23 cellular contexts compared by ENCODE assay signal in genomic region chr15:82828064-82828463, GRCh38. TPM values are rescaled to one million over a fixed set of nuclear protein-coding genes. Genes with fewer than 3 reads are reported as not detected.
DNase-seq lines count a peak whose midpoint lies in the region; ATAC-seq and TF ChIP-seq lines count a peak whose summit lies in the region.
"Had no signal": no experiment of that assay in that cellular context is flagged by ENCODE, and none has a peak within 500 bp of the region (broad histone marks: within the 10 kb centered on the region; RNA-seq: fewer than 3 reads in every experiment).

No MANE protein-coding gene starts in this region.

- H3K27ac Mint-ChIP-seq in activated T-cell treated with anti-CD3 and anti-CD28 coated beads, Interleukin-2, amount 50 U/mL, for 72 hours, result no peak overlapping the region
- peak overlapping the region; percentile 22 for H3K27ac Mint-ChIP-seq in type B pancreatic cell
- H3K27ac Mint-ChIP-seq: activated CD8-positive, alpha-beta T cell treated with anti-CD3 and anti-CD28 coated beads, Interleukin-2, amount 10 ng/mL, durations not matched to agents 7 days and 5 days; activated T-helper 2 cell treated with anti-CD3 and anti-CD28 coated beads, Interferon-gamma antibody, Interleukin-2, Interleukin-4, amounts not matched to agents 10 μg/mL and 5 μg/mL and 100 μg/mL, durations not matched to agents 14 hours and 24 hours and 36 hours; stimulated activated naive CD8-positive, alpha-beta T cell treated with anti-CD3 and anti-CD28 coated beads, Interleukin-15, Interleukin-2, amounts not matched to agents 100 ng/mL and 50 ng/mL, for 24 hours had no signal

- TF ChIP-seq CTCF in type B pancreatic cell (conservative IDR thresholded peaks at IDR 0.05), result no peak

- intact Hi-C loops in left colon (cut with DNase I, micrococcal nuclease), result no loop called here

- H3K36me3 Mint-ChIP-seq in activated T-cell treated with anti-CD3 and anti-CD28 coated beads, Interleukin-2, amount 50 U/mL, for 72 hours (ENCODE audit: insufficient read depth in 2 of 2), result peaks cover 17 to 43% of the 10 kb centered on the region in 2 donors
- H3K36me3 Mint-ChIP-seq in type B pancreatic cell, result peaks cover 40% of the 10 kb centered on the region

- H3K4me3 Mint-ChIP-seq in activated T-cell treated with anti-CD3 and anti-CD28 coated beads, Interleukin-2, amount 50 U/mL, for 72 hours, result no peak overlapping the region
- H3K4me3 Mint-ChIP-seq in type B pancreatic cell, result no peak overlapping the region
- H3K4me3 Mint-ChIP-seq: activated CD8-positive, alpha-beta T cell treated with anti-CD3 and anti-CD28 coated beads, Interleukin-2, amount 10 ng/mL, durations not matched to agents 7 days and 5 days; neural crest cell; stimulated activated naive CD8-positive, alpha-beta T cell treated with anti-CD3 and anti-CD28 coated beads, Interleukin-15, Interleukin-2, amounts not matched to agents 100 ng/mL and 50 ng/mL, for 24 hours had no signal

- peak; percentile 50 to 56 for ATAC-seq in activated T-cell treated with anti-CD3 and anti-CD28 coated beads, Interleukin-2, amount 50 U/mL, for 72 hours (replicated peaks in 1 of 2)
- peak; percentile 31 for ATAC-seq in left colon
- ATAC-seq: activated CD8-positive, alpha-beta T cell treated with anti-CD3 and anti-CD28 coated beads, Interleukin-2, amount 10 ng/mL, durations not matched to agents 7 days and 5 days; Right ventricle myocardium inferior; upper lobe of right lung had no signal

- H3K27me3 Mint-ChIP-seq in activated T-cell treated with anti-CD3 and anti-CD28 coated beads, Interleukin-2, amount 50 U/mL, for 72 hours (ENCODE audit: low read depth), result no peaks in the 10 kb centered on the region
- H3K27me3 Mint-ChIP-seq in type B pancreatic cell, result no peaks in the 10 kb centered on the region
- H3K27me3 Mint-ChIP-seq: stimulated activated naive CD8-positive, alpha-beta T cell treated with anti-CD3 and anti-CD28 coated beads, Interleukin-15, Interleukin-2, amounts not matched to agents 100 ng/mL and 50 ng/mL, for 24 hours had no signal

- DNase-seq in activated T-cell treated with anti-CD3 and anti-CD28 coated beads, Interleukin-2, amount 50 U/mL, for 72 hours, result no peak
- no peak for DNase-seq in activated T-cell treated with anti-CD3 and anti-CD28 coated beads, Interleukin-2, amount 50 U/mL, for 48 hours
- DNase-seq in amniotic epithelial cell (ENCODE audit: low read depth) (peak; percentile 68), left colon (no peak), type B pancreatic cell (ENCODE audit: extremely low spot score, unreplicated experiment) (no peak), NCI-H1694 treated with DMSO at 0.1 percent for 48 hours (lab: John Stamatoyannopoulos, UW) (no peak), NCI-H1417 treated with DMSO at 0.1 percent for 48 hours (lab: John Stamatoyannopoulos, UW) (no peak), mesenteric fat pad (ENCODE audit: low spot score) (no peak)
- DNase-seq: activated CD8-positive, alpha-beta T cell treated with anti-CD3 and anti-CD28 coated beads, Interleukin-2, amount 10 ng/mL, durations not matched to agents 7 days and 5 days; COR-L47; H7; hippocampal formation; KBM-7; midbrain; NCI-H2081; NCI-H524 treated with DMSO at 0.1 percent for 48 hours; upper lobe of right lung; WERI-Rb-1 had no signal

- no peaks in the 10 kb centered on the region for H3K9me3 Mint-ChIP-seq in activated T-cell treated with anti-CD3 and anti-CD28 coated beads, Interleukin-2, amount 50 U/mL, for 72 hours
- no peaks in the 10 kb centered on the region for H3K9me3 Mint-ChIP-seq in type B pancreatic cell
- H3K9me3 Mint-ChIP-seq: activated T-helper 2 cell treated with anti-CD3 and anti-CD28 coated beads, Interferon-gamma antibody, Interleukin-2, Interleukin-4, amounts not matched to agents 10 μg/mL and 5 μg/mL and 100 μg/mL, durations not matched to agents 14 hours and 24 hours and 36 hours; neural crest cell; stimulated activated naive CD8-positive, alpha-beta T cell treated with anti-CD3 and anti-CD28 coated beads, Interleukin-15, Interleukin-2, amounts not matched to agents 100 ng/mL and 50 ng/mL, for 24 hours had no signal

- H3K4me1 Mint-ChIP-seq in activated T-cell treated with anti-CD3 and anti-CD28 coated beads, Interleukin-2, amount 50 U/mL, for 72 hours (ENCODE audit: low read depth), result peaks cover 39% of the 10 kb centered on the region
- H3K4me1 Mint-ChIP-seq in type B pancreatic cell (ENCODE audit: unreplicated experiment), result peaks cover 9% of the 10 kb centered on the region
- H3K4me1 Mint-ChIP-seq: neural crest cell had no signal

RNA-seq across cellular contexts. Expression of gene WHAMM, which starts 18.6 kb away (rescaled TPM):
- total RNA-seq in activated T-cell treated with anti-CD3 and anti-CD28 coated beads, Interleukin-2, amount 50 U/mL, for 72 hours, result 1 to 10 TPM; 5.9 to 8.2 TPM
- 10 to 100 TPM in 1 of 2 donors, 1 to 10 TPM in 1; 9.1 to 11.3 TPM for total RNA-seq in left colon
- total RNA-seq in type B pancreatic cell (ENCODE audit: low replicate concordance), result 9.0 and 10.9 TPM in 2 replicates
- total RNA-seq in mesenteric fat pad, result 7.8 TPM

RNA-seq across cellular contexts. Expression of gene FSD2, which starts 22.2 kb away (rescaled TPM):
- total RNA-seq in activated T-cell treated with anti-CD3 and anti-CD28 coated beads, Interleukin-2, amount 50 U/mL, for 72 hours, result not detected
- total RNA-seq in left colon (not detected), type B pancreatic cell (ENCODE audit: low replicate concordance) (not detected in 2 replicates), mesenteric fat pad (not detected)
- total RNA-seq: activated CD8-positive, alpha-beta T cell treated with anti-CD3 and anti-CD28 coated beads, Interleukin-2, amount 10 ng/mL, durations not matched to agents 7 days and 5 days; activated T-helper 2 cell treated with anti-CD3 and anti-CD28 coated beads, Interferon-gamma antibody, Interleukin-2, Interleukin-4, amounts not matched to agents 10 μg/mL and 5 μg/mL and 100 μg/mL, durations not matched to agents 14 hours and 24 hours and 36 hours; neural crest cell; T-helper 1 cell treated with Interleukin-12 subunit alpha and Interleukin-12 subunit beta and Interleukin-4 antibody, amounts not matched to agents 30 ng/mL and 1 ng/mL, for 36 hours; upper lobe of right lung had no signal
